Comparison of ENCODE assay signal across 8 cellular contexts in genomic region chr1:33181038-33181861, GRCh38. TPM values are rescaled to one million over a fixed set of nuclear protein-coding genes. Genes with fewer than 3 reads are reported as not detected.
A peak's percentile ranks its signal among the peaks of the same experiment; 100 is the strongest.
DNase-seq lines count a peak whose midpoint lies in the region; ATAC-seq and TF ChIP-seq lines count a peak whose summit lies in the region.

No MANE protein-coding gene starts in this region.

- peak; percentile 6 to 44 (median 18) for DNase-seq in CD4-positive, alpha-beta T cell
- DNase-seq in T-helper 9 cell (peak; percentile 23), chondrocyte (ENCODE audit: low spot score) (no peak)
- peak; percentile 2 for DNase-seq in stimulated activated CD8-positive, alpha-beta memory T cell treated with anti-CD3 and anti-CD28 coated beads, Interleukin-12 subunit alpha, Interleukin-12 subunit beta, amount 100 ng/mL, for 1 hour (ENCODE audit: low read depth)

- H3K4me1 ChIP-seq in liver (ENCODE audit: control insufficient read depth in 4 of 4, insufficient read depth in 4 of 4, low read length in 3 of 4): peaks cover 10 to 18% (median 11%) of the 10 kb centered on the region in 4 donors

- H3K9me3 ChIP-seq in CD4-positive, alpha-beta T cell (ENCODE audit: control insufficient read depth, low read length): no peaks in the 10 kb centered on the region
- no peaks in the 10 kb centered on the region for H3K9me3 ChIP-seq in liver (ENCODE audit: control insufficient read depth in 4 of 4, low read length in 3 of 4)

- H3K4me1 Mint-ChIP-seq in CD4-positive, alpha-beta T cell (ENCODE audit: low read depth): peaks cover 34% of the 10 kb centered on the region
- H3K4me1 Mint-ChIP-seq in chondrocyte (ENCODE audit: low read depth): peaks cover 45% of the 10 kb centered on the region

- peak; percentile 49 for ATAC-seq in CD4-positive, alpha-beta T cell (ENCODE audit: poor library complexity)
- peak; percentile 24 for ATAC-seq in GM21381 (IDR thresholded peaks at IDR 0.05; ENCODE audit: unreplicated experiment)
- ATAC-seq in HG03097 (IDR thresholded peaks at IDR 0.05; ENCODE audit: low FRiP score, unreplicated experiment): no peak

- peak overlapping the region; percentile 71 to 87 (median 77) for H3K4me3 ChIP-seq in liver (ENCODE audit: low read depth in 1 of 3, low read length in 3 of 3)

- CTCF ChIA-PET in CD4-positive, alpha-beta T cell (lab: Charles Lee): interaction anchor here (0.9 to 2.2 kb wide), 5 partner anchors 8 to 217 kb away, joined by 3 to 33 read pairs (median 3); partner anchors contain the start of gene RNF19B

- TF ChIP-seq CTCF in CD4-positive, alpha-beta T cell (IDR thresholded peaks at IDR 0.05): no peak
- TF ChIP-seq CTCF in chondrocyte (IDR thresholded peaks at IDR 0.05) (peak; percentile 56), liver (IDR thresholded peaks at IDR 0.05; ENCODE audit: low read depth, low read length, missing input control) (no peak)

- H3K36me3 Mint-ChIP-seq in CD4-positive, alpha-beta T cell (ENCODE audit: low read depth): no peaks in the 10 kb centered on the region
- H3K36me3 Mint-ChIP-seq in chondrocyte (ENCODE audit: low read depth): peaks cover 2% of the 10 kb centered on the region

- TF ChIP-seq EP300 in Ishikawa (IDR thresholded peaks at IDR 0.05; ENCODE audit: borderline replicate concordance): no peak

- no peak overlapping the region for H3K9ac ChIP-seq in liver (ENCODE audit: low read depth in 1 of 2, low read length in 2 of 2)

- H3K27ac ChIP-seq in CD4-positive, alpha-beta T cell (ENCODE audit: low read depth, low read length): peak overlapping the region; percentile 30
- peak overlapping the region; percentile 5 to 55 for H3K27ac ChIP-seq in liver (ENCODE audit: low read depth in 1 of 2, low read length in 2 of 2)

- H3K36me3 ChIP-seq in liver (ENCODE audit: control insufficient read depth in 4 of 4, insufficient read depth in 3 of 4, low read depth in 1 of 4, low read length in 3 of 4): no peaks in the 10 kb centered on the region

- peaks cover 3% of the 10 kb centered on the region for H3K27me3 ChIP-seq in CD4-positive, alpha-beta T cell (ENCODE audit: control insufficient read depth, insufficient read depth, low read length)
- no peaks in the 10 kb centered on the region for H3K27me3 ChIP-seq in liver (ENCODE audit: control insufficient read depth in 4 of 4, insufficient read depth in 4 of 4, low read length in 3 of 4)

- POLR2A ChIA-PET in CD4-positive, alpha-beta T cell (lab: Charles Lee): interaction anchor here (0.7 to 3.8 kb wide), 21 partner anchors 9 to 787 kb away, joined by 3 to 123 read pairs (median 4); partner anchors contain the start of genes AZIN2, BSDC1 and RNF19B

- H3K27ac Mint-ChIP-seq in CD4-positive, alpha-beta T cell: peak overlapping the region; percentile 62
- peak overlapping the region; percentile 91 for H3K27ac Mint-ChIP-seq in chondrocyte (ENCODE audit: unreplicated experiment)

- 3% methylated on average over 80 of the region's 80 CpGs for WGBS in liver

- TF ChIP-seq RAD21 in Ishikawa (IDR thresholded peaks at IDR 0.05; ENCODE audit: low read depth) (no peak), liver (IDR thresholded peaks at IDR 0.05) (no peak)

- H3K27me3 Mint-ChIP-seq in CD4-positive, alpha-beta T cell: no peaks in the 10 kb centered on the region
- no peaks in the 10 kb centered on the region for H3K27me3 Mint-ChIP-seq in chondrocyte (ENCODE audit: low read depth)

- intact Hi-C loops in CD4-positive, alpha-beta T cell (cut with DNase I, micrococcal nuclease): loop anchor here (2.0 to 10.0 kb wide), 8 partner anchors 52 to 1536 kb away; partner anchors contain the start of genes KHDRBS1 (in 1 of the 2), PEF1 (in 1 of the 2), RNF19B (in 1 of the 2) and S100PBP (in 1 of the 2)

- no peaks in the 10 kb centered on the region for H3K9me3 Mint-ChIP-seq in CD4-positive, alpha-beta T cell
- no peaks in the 10 kb centered on the region for H3K9me3 Mint-ChIP-seq in chondrocyte (ENCODE audit: low read depth)

- peak overlapping the region; percentile 93 for H3K4me3 Mint-ChIP-seq in CD4-positive, alpha-beta T cell
- peak overlapping the region; percentile 88 for H3K4me3 Mint-ChIP-seq in chondrocyte (ENCODE audit: unreplicated experiment)

TF ChIP-seq in Ishikawa, 13 proteins besides CTCF, POLR2A, EP300 and RAD21 (continues in another document):
- TF ChIP-seq TAF1 (IDR thresholded peaks at IDR 0.05; ENCODE audit: low read depth) (no peak), MAX (IDR thresholded peaks at IDR 0.05) (peak; percentile 98), YY1 (IDR thresholded peaks at IDR 0.05; ENCODE audit: low read depth) (no peak), TCF12 (IDR thresholded peaks at IDR 0.05; ENCODE audit: low read depth) (no peak), CEBPB (IDR thresholded peaks at IDR 0.05) (no peak), ZBTB7A (IDR thresholded peaks at IDR 0.05; ENCODE audit: low read depth) (peak; percentile 85), REST (IDR thresholded peaks at IDR 0.05; ENCODE audit: low read depth) (no peak)

TF ChIP-seq in liver, 16 proteins besides CTCF, POLR2A, EP300 and RAD21:
- no peak for TF ChIP-seq GABPA (IDR thresholded peaks at IDR 0.05 in 1 of 2, conservative IDR thresholded peaks at IDR 0.05 in 1 of 2)
- TF ChIP-seq RXRA (IDR thresholded peaks at IDR 0.05): no peak
- TF ChIP-seq EGR1 (IDR thresholded peaks at IDR 0.05; ENCODE audit: low read depth in 2 of 2): no peak
- TF ChIP-seq HNF4G (IDR thresholded peaks at IDR 0.05): no peak
- TF ChIP-seq ATF3 (IDR thresholded peaks at IDR 0.05): no peak
- TF ChIP-seq FOXA2 (IDR thresholded peaks at IDR 0.05): no peak
- no peak for TF ChIP-seq ZBTB33 (IDR thresholded peaks at IDR 0.05)
- TF ChIP-seq MAX (IDR thresholded peaks at IDR 0.05): no peak
- no peak for TF ChIP-seq NR2F2 (IDR thresholded peaks at IDR 0.05)
- no peak for TF ChIP-seq JUND (IDR thresholded peaks at IDR 0.05)
- TF ChIP-seq SP1 (IDR thresholded peaks at IDR 0.05): no peak
- no peak for TF ChIP-seq YY1 (IDR thresholded peaks at IDR 0.05)
- TF ChIP-seq HNF4A (conservative IDR thresholded peaks at IDR 0.05): no peak

RNA-seq across cellular contexts. Expression of gene TRIM62, which starts 0.6 kb away (rescaled TPM):
- total RNA-seq in CD4-positive, alpha-beta T cell: 10 to 100 TPM; 18.9 to 23.0 TPM
- total RNA-seq in chondrocyte: 17.3 to 35.1 TPM (median 17.7 TPM) in 3 replicates
- 1 to 10 TPM; 1.1 to 1.3 TPM for total RNA-seq in liver
- polyA plus RNA-seq in liver: 1 to 10 TPM in 1 of 2 donors, under 1 TPM in 1; 0.60 to 1.2 TPM
